ENCODE assay signal across 8 cellular contexts in the genomic region with DNA sequence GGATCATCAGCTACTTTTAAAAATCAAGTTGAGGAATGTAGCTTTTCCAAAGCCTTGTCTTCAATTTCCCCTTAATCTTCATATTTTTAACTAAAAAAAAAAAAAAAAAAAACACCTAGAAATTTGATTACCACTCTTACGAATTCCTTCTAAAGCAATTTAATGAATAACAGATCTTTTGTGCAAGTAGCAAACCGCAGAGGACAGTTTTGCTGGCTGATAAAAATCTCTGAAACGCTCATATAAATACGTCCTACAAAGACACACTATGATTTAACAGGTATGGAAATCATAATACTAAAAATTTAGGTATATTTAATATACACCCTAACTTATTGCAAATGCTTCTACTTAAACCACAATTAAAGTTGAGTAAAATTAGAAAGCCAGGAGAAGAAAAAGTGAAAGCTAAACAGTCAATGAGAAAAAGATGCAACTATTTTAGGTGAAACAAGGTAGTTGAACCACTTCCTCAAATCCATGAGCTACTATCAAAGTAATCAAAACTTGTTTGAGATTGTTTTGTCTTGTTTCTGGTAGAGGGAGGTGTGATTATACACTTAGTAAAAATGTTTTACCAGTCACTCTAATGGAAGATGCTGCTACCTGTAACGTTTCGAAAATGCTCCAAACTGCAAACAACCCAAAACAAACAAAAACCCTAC. TPM values are rescaled to one million over a fixed set of nuclear protein-coding genes. Genes with fewer than 3 reads are reported as not detected.
DNase-seq lines count a peak whose midpoint lies in the region; ATAC-seq and TF ChIP-seq lines count a peak whose summit lies in the region.

No MANE protein-coding gene starts in this region.

- ATAC-seq in GM18498 (IDR thresholded peaks at IDR 0.05; ENCODE audit: unreplicated experiment) (peak; percentile 22), GM21723 (IDR thresholded peaks at IDR 0.05; ENCODE audit: unreplicated experiment) (no peak)

- H3K27me3 Mint-ChIP-seq in neural crest cell (ENCODE audit: low read depth): peaks cover 24% of the 10 kb centered on the region

- H3K4me3 ChIP-seq in HUES6 (ENCODE audit: low read depth, low read length): peak overlapping the region; percentile 99
- peak overlapping the region; percentile 80 for H3K4me3 ChIP-seq in colonic mucosa

- no peaks in the 10 kb centered on the region for H3K27me3 ChIP-seq in HUES6 (ENCODE audit: control insufficient read depth, insufficient read depth, low read length)
- H3K27me3 ChIP-seq in colonic mucosa: no peaks in the 10 kb centered on the region

- H3K4me3 Mint-ChIP-seq in neural crest cell: peak overlapping the region; percentile 93

- peaks cover 34% of the 10 kb centered on the region for H3K4me1 Mint-ChIP-seq in neural crest cell

- H3K27ac ChIP-seq in HUES6 (ENCODE audit: low read depth, low read length): no peak overlapping the region
- peak overlapping the region; percentile 95 for H3K27ac ChIP-seq in colonic mucosa

- no peaks in the 10 kb centered on the region for H3K9me3 ChIP-seq in HUES6 (ENCODE audit: control insufficient read depth, insufficient read depth, low read depth, low read length)
- no peaks in the 10 kb centered on the region for H3K9me3 ChIP-seq in colonic mucosa

- no peak for TF ChIP-seq CTCF in colonic mucosa (IDR thresholded peaks at IDR 0.05)
- no peak for TF ChIP-seq CTCF in neural crest cell (conservative IDR thresholded peaks at IDR 0.05)

- peak overlapping the region; percentile 50 for H3K27ac Mint-ChIP-seq in neural crest cell (ENCODE audit: unreplicated experiment)

- H3K4me1 ChIP-seq in HUES6 (ENCODE audit: control insufficient read depth, insufficient read depth, low read length) (peaks cover 34% of the 10 kb centered on the region), colonic mucosa (no peaks in the 10 kb centered on the region)

- no peaks in the 10 kb centered on the region for H3K9me3 Mint-ChIP-seq in neural crest cell

- H3K9ac ChIP-seq in HUES6 (ENCODE audit: low read length) (peak overlapping the region; percentile 80), colonic mucosa (ENCODE audit: low read depth in 2 of 2, low read length in 2 of 2) (peak overlapping the region in 1 of 2 donors; percentile 88)

- no peaks in the 10 kb centered on the region for H3K36me3 Mint-ChIP-seq in neural crest cell (ENCODE audit: low read depth)

- 0 out of 2 replicates have a peak, but pooled peaks cover 2% of the 10 kb centered on the region for H3K36me3 ChIP-seq in HUES6 (ENCODE audit: control insufficient read depth, insufficient read depth, low read length)
- no peaks in the 10 kb centered on the region for H3K36me3 ChIP-seq in colonic mucosa

- DNase-seq in colonic mucosa (no peak), neural crest cell (ENCODE audit: low read depth, low spot score) (no peak), islet precursor cell (no peak), inferior parietal cortex (ENCODE audit: extremely low spot score) (no peak)
- no peak for DNase-seq in activated CD4-positive, CD25-positive, alpha-beta regulatory T cell (lab: John Stamatoyannopoulos, UW)

- intact Hi-C loops in colonic mucosa (cut with DNase I): no loop called here

RNA-seq across cellular contexts. Expression of a gene that starts 2.3 kb away (rescaled TPM):
- 100 to 1,000 TPM; 135 to 211 TPM for total RNA-seq in colonic mucosa
- total RNA-seq in neural crest cell: 52.1 and 54.0 TPM in 2 replicates
